Comparison of ENCODE assay signal across 8 cellular contexts in the genomic region with DNA sequence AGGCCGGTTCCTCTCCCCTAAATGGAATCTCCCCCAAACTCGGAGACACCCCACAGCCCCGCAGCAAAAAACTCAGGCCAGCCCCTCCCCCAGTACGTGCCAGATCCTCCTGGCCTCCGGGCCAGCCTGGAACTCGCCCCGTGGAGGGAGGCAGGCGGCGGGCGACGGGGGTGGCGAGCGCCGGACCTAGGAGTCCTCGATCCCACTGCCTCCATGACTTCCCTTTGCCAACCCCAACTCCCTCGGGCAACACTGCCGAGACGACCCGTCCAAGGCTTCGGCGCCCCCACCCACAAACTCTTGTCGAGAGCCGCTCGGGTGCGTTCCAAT. TPM values are rescaled to one million over a fixed set of nuclear protein-coding genes. Genes with fewer than 3 reads are reported as not detected.
DNase-seq lines count a peak whose midpoint lies in the region; ATAC-seq and TF ChIP-seq lines count a peak whose summit lies in the region.

No MANE protein-coding gene starts in this region.

- H4K20me1 ChIP-seq in PC-3 (ENCODE audit: low read length): no peaks in the 10 kb centered on the region

- H3K9me3 ChIP-seq in CD4-positive, CD25-positive, alpha-beta regulatory T cell (ENCODE audit: control insufficient read depth in 2 of 2, low read length in 2 of 2): no peaks in the 10 kb centered on the region
- H3K9me3 ChIP-seq in PC-3 (ENCODE audit: low read length) (no peaks in the 10 kb centered on the region), ovary (no peaks in the 10 kb centered on the region)

- TF ChIP-seq CTCF in PC-3 (conservative IDR thresholded peaks at IDR 0.05; ENCODE audit: low read depth, low read length): no peak
- no peak for TF ChIP-seq CTCF in epithelial cell of proximal tubule (conservative IDR thresholded peaks at IDR 0.05; ENCODE audit: low read depth, low read length)
- TF ChIP-seq CTCF in ovary (IDR thresholded peaks at IDR 0.05): no peak

- no peaks in the 10 kb centered on the region for H3K9me2 ChIP-seq in PC-3 (replicated peaks; ENCODE audit: low read length)

- CTCF ChIA-PET in PC-3 (lab: Charles Lee): no interaction called here

- peak overlapping the region in 3 of 4 donors; percentile 54 to 62 (median 57) for H3K4me3 Mint-ChIP-seq in CD4-positive, CD25-positive, alpha-beta regulatory T cell

- H3F3A ChIP-seq in PC-3 (ENCODE audit: low read length, unreplicated experiment): no peaks in the 10 kb centered on the region

- TF ChIP-seq EP300 in ovary (IDR thresholded peaks at IDR 0.05): no peak

- H3K4me3 ChIP-seq in CD4-positive, CD25-positive, alpha-beta regulatory T cell (ENCODE audit: low read depth, low read length): no peak overlapping the region
- H3K4me3 ChIP-seq in PC-3 (ENCODE audit: low read length) (peak overlapping the region; percentile 99), epithelial cell of proximal tubule (ENCODE audit: low read depth, low read length) (peak overlapping the region; percentile 93), ovary (peak overlapping the region; percentile 88)

- peaks cover 6% of the 10 kb centered on the region for H3K27me3 ChIP-seq in CD4-positive, CD25-positive, alpha-beta regulatory T cell (ENCODE audit: control insufficient read depth, insufficient read depth, low read length)
- H3K27me3 ChIP-seq in PC-3 (ENCODE audit: low read length) (no peaks in the 10 kb centered on the region), ovary (no peaks in the 10 kb centered on the region)

- H3K27ac ChIP-seq in CD4-positive, CD25-positive, alpha-beta regulatory T cell (ENCODE audit: insufficient read depth, low read length, poor library complexity, severe bottlenecking): no peak overlapping the region
- H3K27ac ChIP-seq in PC-3 (ENCODE audit: low read length) (no peak overlapping the region), ovary (peak overlapping the region; percentile 70 to 81)

- H3K36me3 ChIP-seq in CD4-positive, CD25-positive, alpha-beta regulatory T cell (ENCODE audit: control insufficient read depth, insufficient read depth, low read length): no peaks in the 10 kb centered on the region
- H3K36me3 ChIP-seq in PC-3 (ENCODE audit: low read depth, low read length): no peaks in the 10 kb centered on the region
- no peaks in the 10 kb centered on the region for H3K36me3 ChIP-seq in ovary

- intact Hi-C loops in PC-3 (cut with micrococcal nuclease): no loop called here
- intact Hi-C loops in ovary (cut with DNase I): no loop called here

- H3K4me2 ChIP-seq in PC-3 (ENCODE audit: low read length): peak overlapping the region; percentile 100

- peak overlapping the region; percentile 77 for H3K9ac ChIP-seq in PC-3 (ENCODE audit: low read length)

- no peak overlapping the region for H3K27ac Mint-ChIP-seq in CD4-positive, CD25-positive, alpha-beta regulatory T cell

- WGBS in ovary, 3 donors: 0% methylated on average over 18 to 25 of the region's 25 CpGs

- no TSS peak for BruUV-seq in PC-3 (replicated peaks; lab: Mats Ljungman, UMichigan)

- POLR2A ChIA-PET in PC-3 (lab: Charles Lee; ENCODE audit: unreplicated experiment): no interaction called here

- no peak for TF ChIP-seq POLR2A in ovary (IDR thresholded peaks at IDR 0.05)

- peaks cover 38% of the 10 kb centered on the region for H3K79me2 ChIP-seq in PC-3 (ENCODE audit: low read length)

- peak overlapping the region; percentile 100 for H2AFZ ChIP-seq in PC-3 (ENCODE audit: low read length)

- H3K4me1 Mint-ChIP-seq in CD4-positive, CD25-positive, alpha-beta regulatory T cell: peaks cover 0 to 18% (median 0%) of the 10 kb centered on the region in 4 donors

- peaks cover 62% of the 10 kb centered on the region for H3K27me3 Mint-ChIP-seq in CD4-positive, CD25-positive, alpha-beta regulatory T cell

- H3K36me3 Mint-ChIP-seq in CD4-positive, CD25-positive, alpha-beta regulatory T cell: no peaks in the 10 kb centered on the region

- DNase-seq in CD4-positive, CD25-positive, alpha-beta regulatory T cell: no peak
- DNase-seq in PC-3 (no peak), epithelial cell of proximal tubule (ENCODE audit: low read depth) (no peak), ovary (peak in 2 of 5 donors; percentile 49 to 59), cerebellar nuclear complex (lab: John Stamatoyannopoulos, UW) (no peak), GOT3 (lab: John Stamatoyannopoulos, UW) (no peak)
- DNase-seq in stimulated activated CD8-positive, alpha-beta memory T cell treated with anti-CD3 and anti-CD28 coated beads, Interleukin-4, amount 100 ng/mL, for 48 hours: no peak
- DNase-seq in activated effector memory CD4-positive, alpha-beta T cell treated with Interleukin-2 at 50 U/mL for 16 hours: no peak

- H3K4me1 ChIP-seq in CD4-positive, CD25-positive, alpha-beta regulatory T cell (ENCODE audit: control insufficient read depth, insufficient read depth, low read length, poor library complexity, severe bottlenecking): peaks cover 13% of the 10 kb centered on the region
- H3K4me1 ChIP-seq in PC-3 (ENCODE audit: insufficient read depth, low read length) (peaks cover 16% of the 10 kb centered on the region), ovary (ENCODE audit: insufficient read depth) (peaks cover 11% of the 10 kb centered on the region)

- H3K9me3 Mint-ChIP-seq in CD4-positive, CD25-positive, alpha-beta regulatory T cell: no peaks in the 10 kb centered on the region

- ATAC-seq in CD4-positive, CD25-positive, alpha-beta regulatory T cell (ENCODE audit: low read depth in 2 of 2): no peak
- ATAC-seq in PC-3: peak; percentile 55

RNA-seq across cellular contexts. Expression of a gene that starts 0.4 kb away (rescaled TPM):
- total RNA-seq in CD4-positive, CD25-positive, alpha-beta regulatory T cell: 0.12 TPM
- polyA plus RNA-seq in CD4-positive, CD25-positive, alpha-beta regulatory T cell: not detected
- 19.0 and 24.4 TPM in 2 replicates for total RNA-seq in PC-3 (2014; rRNA removed)
- total RNA-seq in epithelial cell of proximal tubule: 13.5 and 21.6 TPM in 2 replicates
- 10 to 100 TPM; 14.8 to 83.3 (median 51.9) TPM for total RNA-seq in ovary
- polyA plus RNA-seq in ovary: 10 to 100 TPM; 25.4 to 28.1 TPM

RNA-seq across cellular contexts. Expression of a gene that starts 29.8 kb away (rescaled TPM):
- 9.1 TPM for total RNA-seq in CD4-positive, CD25-positive, alpha-beta regulatory T cell
- polyA plus RNA-seq in CD4-positive, CD25-positive, alpha-beta regulatory T cell: 1 to 10 TPM in 2 of 4 donors, under 1 TPM in 2; 0.32 to 2.3 (median 0.83) TPM
- total RNA-seq in PC-3 (2014; rRNA removed) (21.4 and 32.9 TPM in 2 replicates), epithelial cell of proximal tubule (19.6 and 32.6 TPM in 2 replicates), ovary (100 to 1,000 TPM in 3 of 7 donors, 10 to 100 TPM in 4; 24.1 to 162 (median 92.3) TPM)
- polyA plus RNA-seq in ovary: 10 to 100 TPM; 29.5 to 50.5 TPM

Comparison
In these comparisons a context has a peak if more than half of its experiments do, and no peak if none do; other contexts are left out.
1. H3K27ac ChIP-seq: peak in ovary (2 of 2); none in CD4-positive, CD25-positive, alpha-beta regulatory T cell (single experiment) and PC-3 (single experiment).
2. RNA of a gene that starts 0.4 kb away (total RNA-seq): 14.8 to 83.3 TPM in ovary, 13.5 to 21.6 TPM in epithelial cell of proximal tubule and 19.0 to 24.4 TPM in PC-3; 0.12 TPM in CD4-positive, CD25-positive, alpha-beta regulatory T cell (single experiment); every median in the first group is over 10 times any median in the second.